Comparison of ENCODE assay signal across 8 cellular contexts in genomic region chr6:30781362-30781696, GRCh38. TPM values are rescaled to one million over a fixed set of nuclear protein-coding genes. Genes with fewer than 3 reads are reported as not detected.
DNase-seq lines count a peak whose midpoint lies in the region; ATAC-seq and TF ChIP-seq lines count a peak whose summit lies in the region.

No MANE protein-coding gene starts in this region.

- H3K9me3 Mint-ChIP-seq in endodermal cell: peaks cover 15% of the 10 kb centered on the region

- H3K4me3 Mint-ChIP-seq in endodermal cell: no peak overlapping the region

- H3K4me1 ChIP-seq in heart left ventricle (peaks cover 0 to 94% (median 44%) of the 10 kb centered on the region in 12 donors), HAP-1 (peaks cover 3% of the 10 kb centered on the region; the same call in 1 of the 2 replicates), endodermal cell (ENCODE audit: control insufficient read depth, insufficient read depth, low read length) (no peaks in the 10 kb centered on the region)

- no peaks in the 10 kb centered on the region for H3K36me3 ChIP-seq in heart left ventricle
- H3K36me3 ChIP-seq in HAP-1 (replicated peaks): no peaks in the 10 kb centered on the region
- no peaks in the 10 kb centered on the region for H3K36me3 ChIP-seq in endodermal cell (ENCODE audit: control insufficient read depth, insufficient read depth, low read length)

- H3K27me3 Mint-ChIP-seq in endodermal cell (ENCODE audit: insufficient read depth): no peaks in the 10 kb centered on the region

- H3K9me3 ChIP-seq in heart left ventricle: no peaks in the 10 kb centered on the region
- H3K9me3 ChIP-seq in HAP-1: no peaks in the 10 kb centered on the region
- H3K9me3 ChIP-seq in endodermal cell (ENCODE audit: control insufficient read depth, low read length): peaks cover 8% of the 10 kb centered on the region

- no peaks in the 10 kb centered on the region for H3K27me3 ChIP-seq in heart left ventricle
- no peaks in the 10 kb centered on the region for H3K27me3 ChIP-seq in HAP-1 (ENCODE audit: low read depth)
- no peaks in the 10 kb centered on the region for H3K27me3 ChIP-seq in endodermal cell (ENCODE audit: control insufficient read depth, insufficient read depth, low read length, poor library complexity, severe bottlenecking)

- no peak overlapping the region for H3K27ac Mint-ChIP-seq in endodermal cell

- no peaks in the 10 kb centered on the region for H3K36me3 Mint-ChIP-seq in endodermal cell (ENCODE audit: low read depth)

- no peak overlapping the region for H3K9ac ChIP-seq in endodermal cell (ENCODE audit: extremely low read depth, low read length, poor library complexity, severe bottlenecking)

- in situ Hi-C loops in HAP-1 (cut with MboI; ENCODE audit: low sequenced_read_pairs): no loop called here

- H3K4me3 ChIP-seq in heart left ventricle: peak overlapping the region in 10 of 12 donors; percentile 0 to 32 (median 18)
- H3K4me3 ChIP-seq in skin epidermis: no peak overlapping the region
- no peak overlapping the region for H3K4me3 ChIP-seq in HAP-1
- no peak overlapping the region for H3K4me3 ChIP-seq in endodermal cell (ENCODE audit: low read length)

- WGBS in heart left ventricle, 4 donors: 83 to 90% (median 87%) methylated on average over 2 to 4 of the region's 4 CpGs
- WGBS in endodermal cell (ENCODE audit: insufficient coverage in 1 of 2, insufficient read length in 1 of 2), 2 experiments: 90 to 94% methylated on average over 4 of the region's 4 CpGs

- ATAC-seq in heart left ventricle: peak in 3 of 4 donors; percentile 13 to 58 (median 39)

- no peak for TF ChIP-seq POLR2A in heart left ventricle (IDR thresholded peaks at IDR 0.05)

- TF ChIP-seq CTCF in VCaP (conservative IDR thresholded peaks at IDR 0.05): no peak
- no peak for TF ChIP-seq CTCF in heart left ventricle (IDR thresholded peaks at IDR 0.05)
- no peak for TF ChIP-seq CTCF in endodermal cell (conservative IDR thresholded peaks at IDR 0.05)

- H3K27ac ChIP-seq in VCaP (peak overlapping the region; percentile 75), heart left ventricle (peak overlapping the region; percentile 72 to 97 (median 94)), skin epidermis (peak overlapping the region in 19 of 21 experiments; percentile 64 to 90 (median 82)), endodermal cell (ENCODE audit: low read depth, low read length) (no peak overlapping the region)

- DNase-seq in COLO668 (lab: John Stamatoyannopoulos, UW; ENCODE audit: unreplicated experiment) (peak; percentile 8), heart left ventricle (peak in 3 of 5 donors; percentile 29 to 43 (median 43)), HAP-1 (ENCODE audit: low spot score in 2 of 2) (no peak), endodermal cell (no peak), GM03348 (ENCODE audit: low spot score) (no peak), DMS114 treated with DMSO at 0.1 percent for 48 hours (lab: John Stamatoyannopoulos, UW; ENCODE audit: unreplicated experiment) (no peak)

- H3K4me1 Mint-ChIP-seq in endodermal cell: peaks cover 7% of the 10 kb centered on the region

- intact Hi-C loops in heart left ventricle (cut with DNase I): loop anchor here in 7 of 10 donors (2.0 to 5.0 kb wide), 3 partner anchors 29 to 39 kb away; partner anchors contain the start of genes FLOT1 (in 7 of the 7) and IER3 (in 6 of the 7)

RNA-seq across cellular contexts. Expression of gene IER3, which starts 37.0 kb away (rescaled TPM):
- 100 to 1,000 TPM in 2 of 9 donors, 10 to 100 TPM in 6, 1 to 10 TPM in 1; 8.7 to 127 (median 69.8) TPM for total RNA-seq in heart left ventricle
- 100 to 1,000 TPM in 1 of 2 donors, 10 to 100 TPM in 1; 33.3 to 119 TPM for polyA plus RNA-seq in heart left ventricle
- total RNA-seq in endodermal cell: 100 to 1,000 TPM; 102 to 136 TPM
- polyA plus RNA-seq in endodermal cell (2013, experiment 1 of 2): 51.3 TPM
- polyA plus RNA-seq in endodermal cell (2013, experiment 2 of 2): 74.4 TPM

RNA-seq across cellular contexts. Expression of gene FLOT1, which starts 38.8 kb away (rescaled TPM):
- total RNA-seq in heart left ventricle: 100 to 1,000 TPM; 166 to 282 (median 211) TPM
- 100 to 1,000 TPM; 291 to 310 TPM for polyA plus RNA-seq in heart left ventricle
- 100 to 1,000 TPM; 121 to 141 TPM for total RNA-seq in endodermal cell
- 119 TPM for polyA plus RNA-seq in endodermal cell (2013, experiment 1 of 2)
- 111 TPM for polyA plus RNA-seq in endodermal cell (2013, experiment 2 of 2)

Comparison
In these comparisons a context has a peak if more than half of its experiments do, and no peak if none do; other contexts are left out.
1. DNase-seq: peak in COLO668 (single experiment) and heart left ventricle (3 of 5); none in HAP-1 (0 of 2), endodermal cell (single experiment), GM03348 (single experiment) and DMS114 treated with DMSO at 0.1 percent for 48 hours (single experiment).
2. H3K4me3 ChIP-seq: peak in heart left ventricle (10 of 12); none in skin epidermis (0 of 7), HAP-1 (single experiment) and endodermal cell (single experiment).